Comparison of ENCODE assay signal across 1 cellular context in the genomic region with DNA sequence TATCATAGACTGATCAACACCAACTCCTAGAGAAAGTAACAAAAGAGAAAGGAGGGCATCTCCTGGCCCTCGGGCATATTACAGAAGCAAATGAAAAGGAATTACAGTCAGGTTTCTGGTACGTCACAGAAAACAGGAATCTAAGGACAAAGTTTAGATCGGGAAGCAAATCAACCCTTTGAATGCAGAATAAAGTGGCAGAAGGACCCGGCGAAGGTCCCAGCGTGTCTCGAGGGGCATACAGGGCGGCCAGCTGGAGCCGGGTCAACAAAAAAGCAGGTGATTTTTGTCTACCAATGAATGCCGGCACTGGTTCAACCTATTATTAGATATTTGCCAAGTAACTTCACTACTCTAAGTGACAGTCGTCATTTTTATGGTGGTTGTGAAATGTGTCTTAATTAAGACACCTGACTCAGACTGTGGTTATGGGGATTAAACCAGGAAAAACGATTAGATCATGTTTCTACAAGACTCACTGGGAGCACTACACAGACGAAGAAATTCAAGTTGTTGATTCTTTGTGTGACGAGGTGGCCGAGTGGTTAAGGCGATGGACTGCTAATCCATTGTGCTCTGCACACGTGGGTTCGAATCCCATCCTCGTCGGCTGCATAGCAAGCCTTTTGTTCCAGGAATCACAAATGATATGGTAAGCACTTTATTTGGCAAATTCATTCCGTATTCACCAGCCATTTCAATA.
A peak's percentile ranks its signal among the peaks of the same experiment; 100 is the strongest.
TF ChIP-seq lines count a peak whose summit lies in the region.

No MANE protein-coding gene starts in this region.

TF ChIP-seq in GM12878, 131 proteins besides CTCF, POLR2A, EP300 and RAD21 (continues in another document):
- TF ChIP-seq ZNF207 (IDR thresholded peaks at IDR 0.05; ENCODE audit: borderline replicate concordance), result no peak
- TF ChIP-seq, protein P1, sequence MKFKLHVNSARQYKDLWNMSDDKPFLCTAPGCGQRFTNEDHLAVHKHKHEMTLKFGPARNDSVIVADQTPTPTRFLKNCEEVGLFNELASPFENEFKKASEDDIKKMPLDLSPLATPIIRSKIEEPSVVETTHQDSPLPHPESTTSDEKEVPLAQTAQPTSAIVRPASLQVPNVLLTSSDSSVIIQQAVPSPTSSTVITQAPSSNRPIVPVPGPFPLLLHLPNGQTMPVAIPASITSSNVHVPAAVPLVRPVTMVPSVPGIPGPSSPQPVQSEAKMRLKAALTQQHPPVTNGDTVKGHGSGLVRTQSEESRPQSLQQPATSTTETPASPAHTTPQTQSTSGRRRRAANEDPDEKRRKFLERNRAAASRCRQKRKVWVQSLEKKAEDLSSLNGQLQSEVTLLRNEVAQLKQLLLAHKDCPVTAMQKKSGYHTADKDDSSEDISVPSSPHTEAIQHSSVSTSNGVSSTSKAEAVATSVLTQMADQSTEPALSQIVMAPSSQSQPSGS (IDR thresholded peaks at IDR 0.05; ENCODE audit: low read length), result no peak
- TF ChIP-seq, protein P2, sequence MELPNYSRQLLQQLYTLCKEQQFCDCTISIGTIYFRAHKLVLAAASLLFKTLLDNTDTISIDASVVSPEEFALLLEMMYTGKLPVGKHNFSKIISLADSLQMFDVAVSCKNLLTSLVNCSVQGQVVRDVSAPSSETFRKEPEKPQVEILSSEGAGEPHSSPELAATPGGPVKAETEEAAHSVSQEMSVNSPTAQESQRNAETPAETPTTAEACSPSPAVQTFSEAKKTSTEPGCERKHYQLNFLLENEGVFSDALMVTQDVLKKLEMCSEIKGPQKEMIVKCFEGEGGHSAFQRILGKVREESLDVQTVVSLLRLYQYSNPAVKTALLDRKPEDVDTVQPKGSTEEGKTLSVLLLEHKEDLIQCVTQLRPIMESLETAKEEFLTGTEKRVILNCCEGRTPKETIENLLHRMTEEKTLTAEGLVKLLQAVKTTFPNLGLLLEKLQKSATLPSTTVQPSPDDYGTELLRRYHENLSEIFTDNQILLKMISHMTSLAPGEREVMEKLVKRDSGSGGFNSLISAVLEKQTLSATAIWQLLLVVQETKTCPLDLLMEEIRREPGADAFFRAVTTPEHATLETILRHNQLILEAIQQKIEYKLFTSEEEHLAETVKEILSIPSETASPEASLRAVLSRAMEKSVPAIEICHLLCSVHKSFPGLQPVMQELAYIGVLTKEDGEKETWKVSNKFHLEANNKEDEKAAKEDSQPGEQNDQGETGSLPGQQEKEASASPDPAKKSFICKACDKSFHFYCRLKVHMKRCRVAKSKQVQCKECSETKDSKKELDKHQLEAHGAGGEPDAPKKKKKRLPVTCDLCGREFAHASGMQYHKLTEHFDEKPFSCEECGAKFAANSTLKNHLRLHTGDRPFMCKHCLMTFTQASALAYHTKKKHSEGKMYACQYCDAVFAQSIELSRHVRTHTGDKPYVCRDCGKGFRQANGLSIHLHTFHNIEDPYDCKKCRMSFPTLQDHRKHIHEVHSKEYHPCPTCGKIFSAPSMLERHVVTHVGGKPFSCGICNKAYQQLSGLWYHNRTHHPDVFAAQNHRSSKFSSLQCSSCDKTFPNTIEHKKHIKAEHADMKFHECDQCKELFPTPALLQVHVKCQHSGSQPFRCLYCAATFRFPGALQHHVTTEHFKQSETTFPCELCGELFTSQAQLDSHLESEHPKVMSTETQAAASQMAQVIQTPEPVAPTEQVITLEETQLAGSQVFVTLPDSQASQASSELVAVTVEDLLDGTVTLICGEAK (IDR thresholded peaks at IDR 0.05; ENCODE audit: borderline replicate concordance), result peak; percentile 70; the same call in 1 of the 2 replicates
- TF ChIP-seq MEF2B (IDR thresholded peaks at IDR 0.05; ENCODE audit: partially characterized antibody, poor library complexity, severe bottlenecking), result peak; percentile 61
- no peak for TF ChIP-seq SP1 (IDR thresholded peaks at IDR 0.05; ENCODE audit: low read depth, low read length)
- no peak for TF ChIP-seq TAF1 (IDR thresholded peaks at IDR 0.05; ENCODE audit: borderline replicate concordance, low read depth, low read length)
- no peak; the same call in 1 of the 2 replicates for TF ChIP-seq DPF2 (IDR thresholded peaks at IDR 0.05)
- TF ChIP-seq NR2C1 (IDR thresholded peaks at IDR 0.05), result no peak
- TF ChIP-seq, protein P3, sequence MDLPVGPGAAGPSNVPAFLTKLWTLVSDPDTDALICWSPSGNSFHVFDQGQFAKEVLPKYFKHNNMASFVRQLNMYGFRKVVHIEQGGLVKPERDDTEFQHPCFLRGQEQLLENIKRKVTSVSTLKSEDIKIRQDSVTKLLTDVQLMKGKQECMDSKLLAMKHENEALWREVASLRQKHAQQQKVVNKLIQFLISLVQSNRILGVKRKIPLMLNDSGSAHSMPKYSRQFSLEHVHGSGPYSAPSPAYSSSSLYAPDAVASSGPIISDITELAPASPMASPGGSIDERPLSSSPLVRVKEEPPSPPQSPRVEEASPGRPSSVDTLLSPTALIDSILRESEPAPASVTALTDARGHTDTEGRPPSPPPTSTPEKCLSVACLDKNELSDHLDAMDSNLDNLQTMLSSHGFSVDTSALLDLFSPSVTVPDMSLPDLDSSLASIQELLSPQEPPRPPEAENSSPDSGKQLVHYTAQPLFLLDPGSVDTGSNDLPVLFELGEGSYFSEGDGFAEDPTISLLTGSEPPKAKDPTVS (IDR thresholded peaks at IDR 0.05; ENCODE audit: low read depth, low read length), result no peak
- TF ChIP-seq ZNF622 (IDR thresholded peaks at IDR 0.05), result no peak
- peak; percentile 74; the same call in 1 of the 2 replicates for TF ChIP-seq SMARCA5 (IDR thresholded peaks at IDR 0.05)
- TF ChIP-seq CBFB (IDR thresholded peaks at IDR 0.05; ENCODE audit: low read depth), result 0 out of 2 replicates have a peak, but pooled peaks have one; percentile 57
- TF ChIP-seq, protein P4, sequence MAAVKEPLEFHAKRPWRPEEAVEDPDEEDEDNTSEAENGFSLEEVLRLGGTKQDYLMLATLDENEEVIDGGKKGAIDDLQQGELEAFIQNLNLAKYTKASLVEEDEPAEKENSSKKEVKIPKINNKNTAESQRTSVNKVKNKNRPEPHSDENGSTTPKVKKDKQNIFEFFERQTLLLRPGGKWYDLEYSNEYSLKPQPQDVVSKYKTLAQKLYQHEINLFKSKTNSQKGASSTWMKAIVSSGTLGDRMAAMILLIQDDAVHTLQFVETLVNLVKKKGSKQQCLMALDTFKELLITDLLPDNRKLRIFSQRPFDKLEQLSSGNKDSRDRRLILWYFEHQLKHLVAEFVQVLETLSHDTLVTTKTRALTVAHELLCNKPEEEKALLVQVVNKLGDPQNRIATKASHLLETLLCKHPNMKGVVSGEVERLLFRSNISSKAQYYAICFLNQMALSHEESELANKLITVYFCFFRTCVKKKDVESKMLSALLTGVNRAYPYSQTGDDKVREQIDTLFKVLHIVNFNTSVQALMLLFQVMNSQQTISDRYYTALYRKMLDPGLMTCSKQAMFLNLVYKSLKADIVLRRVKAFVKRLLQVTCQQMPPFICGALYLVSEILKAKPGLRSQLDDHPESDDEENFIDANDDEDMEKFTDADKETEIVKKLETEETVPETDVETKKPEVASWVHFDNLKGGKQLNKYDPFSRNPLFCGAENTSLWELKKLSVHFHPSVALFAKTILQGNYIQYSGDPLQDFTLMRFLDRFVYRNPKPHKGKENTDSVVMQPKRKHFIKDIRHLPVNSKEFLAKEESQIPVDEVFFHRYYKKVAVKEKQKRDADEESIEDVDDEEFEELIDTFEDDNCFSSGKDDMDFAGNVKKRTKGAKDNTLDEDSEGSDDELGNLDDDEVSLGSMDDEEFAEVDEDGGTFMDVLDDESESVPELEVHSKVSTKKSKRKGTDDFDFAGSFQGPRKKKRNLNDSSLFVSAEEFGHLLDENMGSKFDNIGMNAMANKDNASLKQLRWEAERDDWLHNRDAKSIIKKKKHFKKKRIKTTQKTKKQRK (IDR thresholded peaks at IDR 0.05; ENCODE audit: low read depth, low read length), result no peak
- TF ChIP-seq FOS (IDR thresholded peaks at IDR 0.05; ENCODE audit: borderline replicate concordance, extremely low read depth, insufficient read length), result no peak
- no peak for TF ChIP-seq ZNF384 (IDR thresholded peaks at IDR 0.05; ENCODE audit: borderline replicate concordance, low read depth, low read length)
- no peak for TF ChIP-seq HDAC2 (IDR thresholded peaks at IDR 0.05)
- TF ChIP-seq MTA2 (IDR thresholded peaks at IDR 0.05; ENCODE audit: low read depth), result peak; percentile 52; the same call in 1 of the 2 replicates
- TF ChIP-seq HCFC1 (IDR thresholded peaks at IDR 0.05; ENCODE audit: low read length), result no peak
- TF ChIP-seq YY1 (IDR thresholded peaks at IDR 0.05; ENCODE audit: low read depth, low read length), result peak; percentile 56; the same call in 1 of the 2 replicates
- no peak for TF ChIP-seq KDM1A (IDR thresholded peaks at IDR 0.05; ENCODE audit: borderline replicate concordance)
- no peak for TF ChIP-seq SMAD1 (IDR thresholded peaks at IDR 0.05; ENCODE audit: low read depth, partially characterized antibody)
- no peak for TF ChIP-seq CBX5 (IDR thresholded peaks at IDR 0.05; ENCODE audit: low read depth)
- TF ChIP-seq IKZF2 (IDR thresholded peaks at IDR 0.05), result peak; percentile 52 to 57
- peak; percentile 31; the same call in 1 of the 2 replicates for TF ChIP-seq EED (IDR thresholded peaks at IDR 0.05; ENCODE audit: low read depth)
- TF ChIP-seq MXI1 (IDR thresholded peaks at IDR 0.05; ENCODE audit: low read depth, low read length), result no peak
- TF ChIP-seq, protein P5, sequence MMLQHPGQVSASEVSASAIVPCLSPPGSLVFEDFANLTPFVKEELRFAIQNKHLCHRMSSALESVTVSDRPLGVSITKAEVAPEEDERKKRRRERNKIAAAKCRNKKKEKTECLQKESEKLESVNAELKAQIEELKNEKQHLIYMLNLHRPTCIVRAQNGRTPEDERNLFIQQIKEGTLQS (IDR thresholded peaks at IDR 0.05; ENCODE audit: borderline replicate concordance, extremely low read depth, low read depth, low read length), result no peak
- TF ChIP-seq, protein P6, sequence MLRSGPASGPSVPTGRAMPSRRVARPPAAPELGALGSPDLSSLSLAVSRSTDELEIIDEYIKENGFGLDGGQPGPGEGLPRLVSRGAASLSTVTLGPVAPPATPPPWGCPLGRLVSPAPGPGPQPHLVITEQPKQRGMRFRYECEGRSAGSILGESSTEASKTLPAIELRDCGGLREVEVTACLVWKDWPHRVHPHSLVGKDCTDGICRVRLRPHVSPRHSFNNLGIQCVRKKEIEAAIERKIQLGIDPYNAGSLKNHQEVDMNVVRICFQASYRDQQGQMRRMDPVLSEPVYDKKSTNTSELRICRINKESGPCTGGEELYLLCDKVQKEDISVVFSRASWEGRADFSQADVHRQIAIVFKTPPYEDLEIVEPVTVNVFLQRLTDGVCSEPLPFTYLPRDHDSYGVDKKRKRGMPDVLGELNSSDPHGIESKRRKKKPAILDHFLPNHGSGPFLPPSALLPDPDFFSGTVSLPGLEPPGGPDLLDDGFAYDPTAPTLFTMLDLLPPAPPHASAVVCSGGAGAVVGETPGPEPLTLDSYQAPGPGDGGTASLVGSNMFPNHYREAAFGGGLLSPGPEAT (IDR thresholded peaks at IDR 0.05; ENCODE audit: low read depth), result 0 out of 2 replicates have a peak, but pooled peaks have one; percentile 20
- TF ChIP-seq ZZZ3 (IDR thresholded peaks at IDR 0.05; ENCODE audit: control insufficient read depth, insufficient read length, low read depth), result no peak
- TF ChIP-seq ZNF217 (IDR thresholded peaks at IDR 0.05), result no peak
- 0 out of 2 replicates have a peak, but pooled peaks have one; percentile 31 for TF ChIP-seq STAT1 (conservative IDR thresholded peaks at IDR 0.05)
- no peak for TF ChIP-seq BCL11A (IDR thresholded peaks at IDR 0.05; ENCODE audit: low read depth, low read length)
- no peak for TF ChIP-seq HDGF (IDR thresholded peaks at IDR 0.05)
- TF ChIP-seq SRF (IDR thresholded peaks at IDR 0.05; ENCODE audit: low read depth in 2 of 2, low read length in 2 of 2), result no peak
- no peak for TF ChIP-seq PAX8 (IDR thresholded peaks at IDR 0.05)
- TF ChIP-seq, protein P7, sequence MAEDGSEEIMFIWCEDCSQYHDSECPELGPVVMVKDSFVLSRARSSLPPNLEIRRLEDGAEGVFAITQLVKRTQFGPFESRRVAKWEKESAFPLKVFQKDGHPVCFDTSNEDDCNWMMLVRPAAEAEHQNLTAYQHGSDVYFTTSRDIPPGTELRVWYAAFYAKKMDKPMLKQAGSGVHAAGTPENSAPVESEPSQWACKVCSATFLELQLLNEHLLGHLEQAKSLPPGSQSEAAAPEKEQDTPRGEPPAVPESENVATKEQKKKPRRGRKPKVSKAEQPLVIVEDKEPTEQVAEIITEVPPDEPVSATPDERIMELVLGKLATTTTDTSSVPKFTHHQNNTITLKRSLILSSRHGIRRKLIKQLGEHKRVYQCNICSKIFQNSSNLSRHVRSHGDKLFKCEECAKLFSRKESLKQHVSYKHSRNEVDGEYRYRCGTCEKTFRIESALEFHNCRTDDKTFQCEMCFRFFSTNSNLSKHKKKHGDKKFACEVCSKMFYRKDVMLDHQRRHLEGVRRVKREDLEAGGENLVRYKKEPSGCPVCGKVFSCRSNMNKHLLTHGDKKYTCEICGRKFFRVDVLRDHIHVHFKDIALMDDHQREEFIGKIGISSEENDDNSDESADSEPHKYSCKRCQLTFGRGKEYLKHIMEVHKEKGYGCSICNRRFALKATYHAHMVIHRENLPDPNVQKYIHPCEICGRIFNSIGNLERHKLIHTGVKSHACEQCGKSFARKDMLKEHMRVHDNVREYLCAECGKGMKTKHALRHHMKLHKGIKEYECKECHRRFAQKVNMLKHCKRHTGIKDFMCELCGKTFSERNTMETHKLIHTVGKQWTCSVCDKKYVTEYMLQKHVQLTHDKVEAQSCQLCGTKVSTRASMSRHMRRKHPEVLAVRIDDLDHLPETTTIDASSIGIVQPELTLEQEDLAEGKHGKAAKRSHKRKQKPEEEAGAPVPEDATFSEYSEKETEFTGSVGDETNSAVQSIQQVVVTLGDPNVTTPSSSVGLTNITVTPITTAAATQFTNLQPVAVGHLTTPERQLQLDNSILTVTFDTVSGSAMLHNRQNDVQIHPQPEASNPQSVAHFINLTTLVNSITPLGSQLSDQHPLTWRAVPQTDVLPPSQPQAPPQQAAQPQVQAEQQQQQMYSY (CRISPR knock-in tag; IDR thresholded peaks at IDR 0.05), result no peak
- no peak for TF ChIP-seq ETV6 (conservative IDR thresholded peaks at IDR 0.05 in 1 of 2, IDR thresholded peaks at IDR 0.05 in 1 of 2; ENCODE audit: borderline replicate concordance in 1 of 2, low read depth in 1 of 2)
- TF ChIP-seq NR2F1 (conservative IDR thresholded peaks at IDR 0.05), result peak; percentile 23; the same call in 1 of the 2 replicates
- TF ChIP-seq MTA3 (IDR thresholded peaks at IDR 0.05; ENCODE audit: borderline replicate concordance, low read length), result no peak
- TF ChIP-seq BHLHE40 (IDR thresholded peaks at IDR 0.05; ENCODE audit: borderline replicate concordance in 1 of 2, low read depth in 2 of 2, low read length in 1 of 2), result peak in 1 of 2 experiments; percentile 20; a peak in 1 of 4 replicates
- TF ChIP-seq CHD4 (IDR thresholded peaks at IDR 0.05), result no peak
- TF ChIP-seq HDAC6 (IDR thresholded peaks at IDR 0.05; ENCODE audit: unreplicated experiment), result no peak
- no peak for TF ChIP-seq CHD1 (IDR thresholded peaks at IDR 0.05; ENCODE audit: low read depth, low read length)
